In genomic region chr15:92617197-92618037, GRCh38 we compare ENCODE assay signal across 1 cellular context.
TF ChIP-seq lines count a peak whose summit lies in the region.

No MANE protein-coding gene starts in this region.

TF ChIP-seq in HepG2, 621 proteins besides CTCF, POLR2A, EP300 and RAD21 (continues in another document):
- TF ChIP-seq AHDC1 (CRISPR knock-in tag; IDR thresholded peaks at IDR 0.05; ENCODE audit: borderline replicate concordance) (peak; percentile 78), PATZ1 (CRISPR knock-in tag; IDR thresholded peaks at IDR 0.05) (peak; percentile 48), UBTF (CRISPR knock-in tag; IDR thresholded peaks at IDR 0.05) (peak; percentile 77), TP53 (CRISPR knock-in tag; conservative IDR thresholded peaks at IDR 0.05) (0 out of 2 replicates have a peak, but pooled peaks have one; percentile 37), ZNF501 (CRISPR knock-in tag; IDR thresholded peaks at IDR 0.05) (peak; percentile 19; the same call in 1 of the 2 replicates), FOXP1 (IDR thresholded peaks at IDR 0.05) (no peak), FOXP1 (CRISPR knock-in tag; IDR thresholded peaks at IDR 0.05) (peak; percentile 71; the same call in 1 of the 2 replicates), MIER2 (CRISPR knock-in tag; IDR thresholded peaks at IDR 0.05) (no peak), TRIM24 (CRISPR knock-in tag; IDR thresholded peaks at IDR 0.05) (peak; percentile 65; the same call in 1 of the 2 replicates), MXI1 (IDR thresholded peaks at IDR 0.05; ENCODE audit: borderline replicate concordance, low read depth, low read length) (peak; percentile 35; the same call in 1 of the 3 replicates), MTA1 (CRISPR knock-in tag; IDR thresholded peaks at IDR 0.05; ENCODE audit: borderline replicate concordance) (peak; percentile 64; the same call in 1 of the 2 replicates), ZNF556 (CRISPR knock-in tag; IDR thresholded peaks at IDR 0.05; ENCODE audit: borderline replicate concordance) (peak; percentile 83; the same call in 1 of the 2 replicates), KDM2A (CRISPR knock-in tag; IDR thresholded peaks at IDR 0.05; ENCODE audit: borderline replicate concordance, low read depth) (peak; percentile 70; the same call in 1 of the 2 replicates), RBM22 (optimal IDR thresholded peaks at IDR 0.05; ENCODE audit: low read length) (no peak), NFE2 (CRISPR knock-in tag; IDR thresholded peaks at IDR 0.05) (no peak), ZBTB37 (CRISPR knock-in tag; IDR thresholded peaks at IDR 0.05) (peak; percentile 80), ZNF557 (CRISPR knock-in tag; IDR thresholded peaks at IDR 0.05) (0 out of 2 replicates have a peak, but pooled peaks have one; percentile 45), ZZZ3 (CRISPR knock-in tag; IDR thresholded peaks at IDR 0.05; ENCODE audit: borderline replicate concordance) (no peak), ZNF780A (CRISPR knock-in tag; IDR thresholded peaks at IDR 0.05) (0 out of 2 replicates have a peak, but pooled peaks have one; percentile 31), IRF2 (CRISPR knock-in tag; IDR thresholded peaks at IDR 0.05) (peak; percentile 47; the same call in 1 of the 2 replicates), ZNF362 (CRISPR knock-in tag; IDR thresholded peaks at IDR 0.05; ENCODE audit: borderline replicate concordance) (0 out of 2 replicates have a peak, but pooled peaks have one; percentile 38), BRD4 (CRISPR knock-in tag; IDR thresholded peaks at IDR 0.05) (peak; percentile 36; the same call in 1 of the 2 replicates), ATF4 (CRISPR knock-in tag; IDR thresholded peaks at IDR 0.05) (peak in 1 of 2 experiments; percentile 38; a peak in 1 of 4 replicates), HOXD1 (CRISPR knock-in tag; IDR thresholded peaks at IDR 0.05) (0 out of 2 replicates have a peak, but pooled peaks have one; percentile 44), ZNF253 (CRISPR knock-in tag; IDR thresholded peaks at IDR 0.05; ENCODE audit: borderline replicate concordance) (no peak), PHF21A (CRISPR knock-in tag; IDR thresholded peaks at IDR 0.05) (peak; percentile 59), ZNF264 (CRISPR knock-in tag; IDR thresholded peaks at IDR 0.05) (peak; percentile 58; the same call in 1 of the 2 replicates), ZNF792 (CRISPR knock-in tag; IDR thresholded peaks at IDR 0.05) (0 out of 2 replicates have a peak, but pooled peaks have one; percentile 30), BCL3 (CRISPR knock-in tag; IDR thresholded peaks at IDR 0.05) (no peak), PAXIP1 (CRISPR knock-in tag; conservative IDR thresholded peaks at IDR 0.05) (peak; percentile 82), NONO (IDR thresholded peaks at IDR 0.05) (no peak), NONO (CRISPR knock-in tag; conservative IDR thresholded peaks at IDR 0.05) (peak; percentile 60), ZNF274 (CRISPR knock-in tag; IDR thresholded peaks at IDR 0.05) (0 out of 2 replicates have a peak, but pooled peaks have one; percentile 19), PREB (CRISPR knock-in tag; IDR thresholded peaks at IDR 0.05) (no peak), CBX5 (CRISPR knock-in tag; IDR thresholded peaks at IDR 0.05; ENCODE audit: borderline replicate concordance) (0 out of 2 replicates have a peak, but pooled peaks have one; percentile 50), ZNF44 (CRISPR knock-in tag; IDR thresholded peaks at IDR 0.05) (0 out of 2 replicates have a peak, but pooled peaks have one; percentile 63), HNF4A (CRISPR knock-in tag; IDR thresholded peaks at IDR 0.05) (peak; percentile 81), TBX3 (IDR thresholded peaks at IDR 0.05; ENCODE audit: borderline replicate concordance) (peak; percentile 25; the same call in 1 of the 2 replicates)
